In genomic region chr19:40693150-40693788, GRCh38 we compare ENCODE assay signal across 18 cellular contexts. TPM values are rescaled to one million over a fixed set of nuclear protein-coding genes. Genes with fewer than 3 reads are reported as not detected.
DNase-seq lines count a peak whose midpoint lies in the region; ATAC-seq lines count a peak whose summit lies in the region.
"Had no signal": no experiment of that assay in that cellular context is flagged by ENCODE, and none has a peak within 500 bp of the region (broad histone marks: within the 10 kb centered on the region; RNA-seq: fewer than 3 reads in every experiment).

No MANE protein-coding gene starts in this region.

- H3K27ac Mint-ChIP-seq in IgD-negative memory B cell = peak overlapping the region in 2 of 3 donors; percentile 7 to 57
- peak overlapping the region; percentile 49 to 53 for H3K27ac Mint-ChIP-seq in effector memory CD8-positive, alpha-beta T cell
- H3K27ac Mint-ChIP-seq: activated CD4-positive, alpha-beta T cell treated with anti-CD3 and anti-CD28 coated beads for 36 hours had no signal

- H3K36me3 Mint-ChIP-seq in IgD-negative memory B cell = no peaks in the 10 kb centered on the region
- peaks cover 7% of the 10 kb centered on the region for H3K36me3 Mint-ChIP-seq in effector memory CD8-positive, alpha-beta T cell (ENCODE audit: insufficient read depth)

- no peak for ATAC-seq in effector memory CD8-positive, alpha-beta T cell (replicated peaks)
- no peak for ATAC-seq in HG03469 (IDR thresholded peaks at IDR 0.05; ENCODE audit: unreplicated experiment)
- ATAC-seq: activated CD4-positive, alpha-beta T cell treated with anti-CD3 and anti-CD28 coated beads for 36 hours; naive thymus-derived CD8-positive, alpha-beta T cell; right cardiac atrium had no signal

- no peaks in the 10 kb centered on the region for H3K9me3 Mint-ChIP-seq in IgD-negative memory B cell
- no peaks in the 10 kb centered on the region for H3K9me3 Mint-ChIP-seq in effector memory CD8-positive, alpha-beta T cell
- H3K9me3 Mint-ChIP-seq: naive thymus-derived CD8-positive, alpha-beta T cell had no signal

- H3K27me3 Mint-ChIP-seq in IgD-negative memory B cell = no peaks in the 10 kb centered on the region
- H3K27me3 Mint-ChIP-seq in effector memory CD8-positive, alpha-beta T cell = no peaks in the 10 kb centered on the region
- H3K27me3 Mint-ChIP-seq: activated CD4-positive, alpha-beta T cell treated with anti-CD3 and anti-CD28 coated beads for 36 hours; naive thymus-derived CD8-positive, alpha-beta T cell had no signal

- DNase-seq in DMS 273 (lab: John Stamatoyannopoulos, UW; ENCODE audit: unreplicated experiment) (peak; percentile 61), DMS 273 treated with DMSO at 0.1 percent for 48 hours (lab: John Stamatoyannopoulos, UW) (no peak), NCI-H226 (no peak)
- DNase-seq in effector memory CD8-positive, alpha-beta T cell = no peak
- DNase-seq: activated CD4-positive, alpha-beta T cell treated with anti-CD3 and anti-CD28 coated beads for 36 hours; adrenal gland; BE2C; colonic mucosa; KG1; mesenchymal stem cell; naive thymus-derived CD8-positive, alpha-beta T cell; NCI-H1092 treated with DMSO at 0.1 percent for 48 hours; NCI-H2081; ovary; stimulated activated CD4-positive, alpha-beta T cell treated with anti-CD3 and anti-CD28 coated beads, Interleukin-15, amount 100 ng/mL, for 24 hours had no signal

- no peak overlapping the region for H3K4me3 Mint-ChIP-seq in IgD-negative memory B cell
- H3K4me3 Mint-ChIP-seq in effector memory CD8-positive, alpha-beta T cell = no peak overlapping the region
- H3K4me3 Mint-ChIP-seq: activated CD4-positive, alpha-beta T cell treated with anti-CD3 and anti-CD28 coated beads for 36 hours had no signal

- peaks cover 0 to 3% (median 2%) of the 10 kb centered on the region in 3 donors for H3K4me1 Mint-ChIP-seq in IgD-negative memory B cell
- peaks cover 0 to 6% of the 10 kb centered on the region in 2 donors for H3K4me1 Mint-ChIP-seq in effector memory CD8-positive, alpha-beta T cell (ENCODE audit: low read depth in 2 of 2)

RNA-seq across cellular contexts. Expression of gene NUMBL, which starts 2.8 kb away (rescaled TPM):
- 4.0 TPM for polyA plus RNA-seq in IgD-negative memory B cell

RNA-seq across cellular contexts. Expression of gene COQ8B, which starts 23.4 kb away (rescaled TPM):
- 24.2 TPM for polyA plus RNA-seq in IgD-negative memory B cell

RNA-seq across cellular contexts. Expression of gene ITPKC, which starts 23.6 kb away (rescaled TPM):
- polyA plus RNA-seq in IgD-negative memory B cell = 8.8 TPM

RNA-seq across cellular contexts. Expression of gene ACTMAP, which starts 57.0 kb away (rescaled TPM):
- polyA plus RNA-seq in IgD-negative memory B cell = 4.9 TPM

RNA-seq across cellular contexts. Expression of gene SNRPA, which starts 57.7 kb away (rescaled TPM):
- 96.4 TPM for polyA plus RNA-seq in IgD-negative memory B cell
